Comparison of ENCODE assay signal across 17 cellular contexts in the genomic region with DNA sequence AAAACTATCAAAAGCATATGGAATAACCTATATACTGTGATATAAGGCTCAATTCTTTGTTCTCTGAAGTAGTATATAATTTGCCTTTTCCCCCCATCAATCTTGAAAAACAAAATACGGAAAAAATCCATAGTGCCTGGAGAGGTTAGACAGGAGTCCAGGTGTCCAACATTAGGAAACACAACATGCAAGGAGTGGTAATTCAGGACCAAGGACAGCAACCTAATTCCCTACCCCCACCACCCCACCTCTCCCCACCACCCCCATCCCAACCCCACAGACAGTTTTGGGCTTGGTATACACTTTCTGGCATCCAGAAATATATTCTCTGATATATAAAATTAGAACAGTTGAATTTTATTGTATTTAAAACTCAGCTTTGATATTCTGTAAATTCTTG.
"Had no signal": no experiment of that assay in that cellular context is flagged by ENCODE, and none has a peak within 500 bp of the region (broad histone marks: within the 10 kb centered on the region; RNA-seq: fewer than 3 reads in every experiment).

No MANE protein-coding gene starts in this region.

- H3K4me1 Mint-ChIP-seq: naive B cell; neural crest cell; stimulated activated effector memory CD8-positive, alpha-beta T cell treated with anti-CD3 and anti-CD28 coated beads, Interleukin-12 subunit alpha, Interleukin-12 subunit beta, amount 100 ng/mL, for 72 hours had no signal

- H3K27ac Mint-ChIP-seq: activated naive CD8-positive, alpha-beta T cell; naive B cell; stimulated activated effector memory CD8-positive, alpha-beta T cell treated with anti-CD3 and anti-CD28 coated beads, Interleukin-12 subunit alpha, Interleukin-12 subunit beta, amount 100 ng/mL, for 72 hours had no signal

- H3K36me3 Mint-ChIP-seq: activated naive CD8-positive, alpha-beta T cell; stimulated activated effector memory CD8-positive, alpha-beta T cell treated with anti-CD3 and anti-CD28 coated beads, Interleukin-12 subunit alpha, Interleukin-12 subunit beta, amount 100 ng/mL, for 72 hours had no signal

- H3K4me3 Mint-ChIP-seq: activated naive CD8-positive, alpha-beta T cell; naive B cell; neural crest cell; stimulated activated effector memory CD8-positive, alpha-beta T cell treated with anti-CD3 and anti-CD28 coated beads, Interleukin-12 subunit alpha, Interleukin-12 subunit beta, amount 100 ng/mL, for 72 hours had no signal

- ATAC-seq: left lobe of liver; sciatic nerve; stimulated activated effector memory CD8-positive, alpha-beta T cell treated with anti-CD3 and anti-CD28 coated beads, Interleukin-12 subunit alpha, Interleukin-12 subunit beta, amount 100 ng/mL, for 72 hours had no signal

- DNase-seq: activated CD4-positive, alpha-beta T cell treated with anti-CD3 and anti-CD28 coated beads for 1 hour; activated gamma-delta T cell treated with Interleukin-2 at 50 U/mL for 16 hours; activated T-cell treated with anti-CD3 and anti-CD28 coated beads, Interleukin-2, amount 50 U/mL, for 1 hour; adrenal gland; colonic mucosa; heart left ventricle; naive B cell; posterior cingulate gyrus; stimulated activated CD4-positive, alpha-beta T cell treated with anti-CD3 and anti-CD28 coated beads, Interleukin-2, amount 100 ng/mL, for 24 hours; stomach; transverse colon; uterus had no signal
